In genomic region chr1:233442392-233442791, GRCh38 we compare ENCODE assay signal across 1 cellular context.
TF ChIP-seq lines count a peak whose summit lies in the region.

No MANE protein-coding gene starts in this region.

TF ChIP-seq in GM23338, 12 proteins besides CTCF, POLR2A, EP300 and RAD21 (continued from another document):
- TF ChIP-seq ZNF462 (CRISPR knock-in tag; IDR thresholded peaks at IDR 0.05) (no peak), CREB1 (CRISPR knock-in tag; IDR thresholded peaks at IDR 0.05; ENCODE audit: low read depth) (no peak)
